1 cellular context compared by ENCODE assay signal in the genomic region with DNA sequence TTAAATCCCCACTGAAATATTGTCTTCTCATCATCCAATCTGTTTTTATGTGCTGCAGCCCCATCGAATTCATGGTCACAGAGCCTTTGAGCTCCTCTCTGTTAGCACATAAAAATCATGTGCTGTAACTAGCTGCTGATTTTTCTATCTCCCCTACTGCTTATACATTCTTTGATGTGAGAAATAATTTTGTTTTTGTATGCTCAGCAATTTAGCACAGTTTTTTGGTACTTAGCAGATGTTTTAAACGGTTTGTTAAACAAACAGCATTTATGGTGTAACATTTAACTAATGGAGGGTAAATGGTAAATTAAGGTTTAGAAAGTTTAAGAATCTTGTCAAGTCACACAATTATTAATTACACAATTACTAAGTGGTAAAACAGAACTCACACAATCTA.
TF ChIP-seq lines count a peak whose summit lies in the region.

No MANE protein-coding gene starts in this region.

TF ChIP-seq in GM12878, 131 proteins besides CTCF, POLR2A, EP300 and RAD21:
- TF ChIP-seq, protein P1, sequence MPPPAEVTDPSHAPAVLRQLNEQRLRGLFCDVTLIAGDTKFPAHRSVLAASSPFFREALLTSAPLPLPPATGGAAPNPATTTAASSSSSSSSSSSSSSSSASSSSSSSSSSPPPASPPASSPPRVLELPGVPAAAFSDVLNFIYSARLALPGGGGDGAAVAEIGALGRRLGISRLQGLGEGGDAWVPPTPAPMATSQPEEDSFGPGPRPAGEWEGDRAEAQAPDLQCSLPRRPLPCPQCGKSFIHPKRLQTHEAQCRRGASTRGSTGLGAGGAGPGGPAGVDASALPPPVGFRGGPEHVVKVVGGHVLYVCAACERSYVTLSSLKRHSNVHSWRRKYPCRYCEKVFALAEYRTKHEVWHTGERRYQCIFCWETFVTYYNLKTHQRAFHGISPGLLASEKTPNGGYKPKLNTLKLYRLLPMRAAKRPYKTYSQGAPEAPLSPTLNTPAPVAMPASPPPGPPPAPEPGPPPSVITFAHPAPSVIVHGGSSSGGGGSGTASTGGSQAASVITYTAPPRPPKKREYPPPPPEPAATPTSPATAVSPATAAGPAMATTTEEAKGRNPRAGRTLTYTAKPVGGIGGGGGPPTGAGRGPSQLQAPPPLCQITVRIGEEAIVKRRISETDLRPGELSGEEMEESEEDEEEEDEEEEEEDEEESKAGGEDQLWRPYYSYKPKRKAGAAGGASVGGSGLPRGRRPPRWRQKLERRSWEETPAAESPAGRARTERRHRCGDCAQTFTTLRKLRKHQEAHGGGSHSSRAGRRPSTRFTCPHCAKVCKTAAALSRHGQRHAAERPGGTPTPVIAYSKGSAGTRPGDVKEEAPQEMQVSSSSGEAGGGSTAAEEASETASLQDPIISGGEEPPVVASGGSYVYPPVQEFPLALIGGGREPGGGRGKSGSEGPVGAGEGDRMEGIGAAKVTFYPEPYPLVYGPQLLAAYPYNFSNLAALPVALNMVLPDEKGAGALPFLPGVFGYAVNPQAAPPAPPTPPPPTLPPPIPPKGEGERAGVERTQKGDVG (CRISPR knock-in tag; IDR thresholded peaks at IDR 0.05): no peak
- no peak for TF ChIP-seq CREM (IDR thresholded peaks at IDR 0.05; ENCODE audit: low read depth)
- no peak for TF ChIP-seq KLF5 (IDR thresholded peaks at IDR 0.05; ENCODE audit: partially characterized antibody)
- TF ChIP-seq MEF2A (IDR thresholded peaks at IDR 0.05; ENCODE audit: insufficient read depth, low read depth, low read length): no peak
- no peak for TF ChIP-seq SUZ12 (IDR thresholded peaks at IDR 0.05; ENCODE audit: unreplicated experiment)
- no peak for TF ChIP-seq RB1 (IDR thresholded peaks at IDR 0.05; ENCODE audit: borderline replicate concordance)
- no peak for TF ChIP-seq CHD1 (IDR thresholded peaks at IDR 0.05; ENCODE audit: low read depth, low read length)
- TF ChIP-seq ETV6 (conservative IDR thresholded peaks at IDR 0.05 in 1 of 2, IDR thresholded peaks at IDR 0.05 in 1 of 2; ENCODE audit: borderline replicate concordance in 1 of 2, low read depth in 1 of 2): no peak
- TF ChIP-seq FOS (IDR thresholded peaks at IDR 0.05; ENCODE audit: borderline replicate concordance, extremely low read depth, insufficient read length): no peak
- no peak for TF ChIP-seq HDAC6 (IDR thresholded peaks at IDR 0.05; ENCODE audit: unreplicated experiment)
- TF ChIP-seq POLR2AphosphoS5 (IDR thresholded peaks at IDR 0.05; ENCODE audit: low read length): no peak
- TF ChIP-seq, protein P2, sequence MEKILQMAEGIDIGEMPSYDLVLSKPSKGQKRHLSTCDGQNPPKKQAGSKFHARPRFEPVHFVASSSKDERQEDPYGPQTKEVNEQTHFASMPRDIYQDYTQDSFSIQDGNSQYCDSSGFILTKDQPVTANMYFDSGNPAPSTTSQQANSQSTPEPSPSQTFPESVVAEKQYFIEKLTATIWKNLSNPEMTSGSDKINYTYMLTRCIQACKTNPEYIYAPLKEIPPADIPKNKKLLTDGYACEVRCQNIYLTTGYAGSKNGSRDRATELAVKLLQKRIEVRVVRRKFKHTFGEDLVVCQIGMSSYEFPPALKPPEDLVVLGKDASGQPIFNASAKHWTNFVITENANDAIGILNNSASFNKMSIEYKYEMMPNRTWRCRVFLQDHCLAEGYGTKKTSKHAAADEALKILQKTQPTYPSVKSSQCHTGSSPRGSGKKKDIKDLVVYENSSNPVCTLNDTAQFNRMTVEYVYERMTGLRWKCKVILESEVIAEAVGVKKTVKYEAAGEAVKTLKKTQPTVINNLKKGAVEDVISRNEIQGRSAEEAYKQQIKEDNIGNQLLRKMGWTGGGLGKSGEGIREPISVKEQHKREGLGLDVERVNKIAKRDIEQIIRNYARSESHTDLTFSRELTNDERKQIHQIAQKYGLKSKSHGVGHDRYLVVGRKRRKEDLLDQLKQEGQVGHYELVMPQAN (conservative IDR thresholded peaks at IDR 0.05): no peak
